ENCODE assay signal across 10 cellular contexts in the genomic region with DNA sequence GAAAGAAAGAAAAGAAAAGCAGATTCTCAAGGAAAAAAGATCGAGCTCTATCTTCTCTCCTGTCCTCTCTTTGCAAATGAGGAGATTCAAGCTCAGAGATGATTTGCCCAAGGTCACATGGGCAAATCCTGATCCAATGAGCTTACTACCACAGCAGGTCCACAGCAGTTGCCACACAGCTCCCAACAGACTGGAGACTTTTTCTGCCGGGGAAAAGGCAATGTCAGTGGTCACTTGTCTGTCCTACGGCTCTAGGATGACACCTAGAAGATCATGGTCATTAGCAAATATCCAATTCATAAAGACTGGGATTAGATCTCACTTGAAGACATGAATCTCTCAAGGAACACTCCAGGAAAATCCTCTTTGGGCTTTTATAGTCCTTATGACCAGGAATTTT. TPM values are rescaled to one million over a fixed set of nuclear protein-coding genes. Genes with fewer than 3 reads are reported as not detected.
DNase-seq lines count a peak whose midpoint lies in the region; ATAC-seq and TF ChIP-seq lines count a peak whose summit lies in the region.
"Had no signal": no experiment of that assay in that cellular context is flagged by ENCODE, and none has a peak within 500 bp of the region (broad histone marks: within the 10 kb centered on the region; RNA-seq: fewer than 3 reads in every experiment).

No MANE protein-coding gene starts in this region.

- peaks cover 7 to 8% of the 10 kb centered on the region in 2 donors for H3K4me1 Mint-ChIP-seq in natural killer cell treated with Interleukin-12 subunit alpha and Interleukin-12 subunit beta and Interleukin-15 and Interleukin-18, amount 100 ng/mL, for 72 hours (ENCODE audit: low read depth in 2 of 2)

- H3K9me3 Mint-ChIP-seq in natural killer cell treated with Interleukin-12 subunit alpha and Interleukin-12 subunit beta and Interleukin-15 and Interleukin-18, amount 100 ng/mL, for 72 hours, result peaks cover 2% of the 10 kb centered on the region

- no peak for TF ChIP-seq POLR2A in IMR-90 (IDR thresholded peaks at IDR 0.05; ENCODE audit: low read depth, low read length)

- no peak for TF ChIP-seq RAD21 in IMR-90 (IDR thresholded peaks at IDR 0.05; ENCODE audit: low read length)

- H4K5ac ChIP-seq in IMR-90 (ENCODE audit: low read depth, low read length), result no peak overlapping the region

- H3K27me3 Mint-ChIP-seq in natural killer cell treated with Interleukin-12 subunit alpha and Interleukin-12 subunit beta and Interleukin-15 and Interleukin-18, amount 100 ng/mL, for 72 hours, result peaks cover 2 to 7% of the 10 kb centered on the region in 2 donors

- H3K4me1 ChIP-seq in IMR-90 (ENCODE audit: control insufficient read depth, insufficient read depth, low read length), result peaks cover 6% of the 10 kb centered on the region

- peaks cover 3% of the 10 kb centered on the region; the same call in 1 of the 2 replicates for H3K9me1 ChIP-seq in IMR-90 (ENCODE audit: insufficient read depth, low read length)

- in situ Hi-C loops in IMR-90 (cut with MboI; ENCODE audit: low sequenced_read_pairs), result no loop called here

- H3K9ac ChIP-seq in IMR-90 (ENCODE audit: low read depth, low read length), result no peak overlapping the region

- no peak overlapping the region for H2AK5ac ChIP-seq in IMR-90 (ENCODE audit: low read depth, low read length)

- no peak overlapping the region for H2BK20ac ChIP-seq in IMR-90 (ENCODE audit: low read depth, low read length)

- no peak overlapping the region for H3K23ac ChIP-seq in IMR-90 (ENCODE audit: low read depth, low read length)

- H2AFZ ChIP-seq in IMR-90 (replicated peaks; ENCODE audit: low read length, poor library complexity), result no peak overlapping the region

- ATAC-seq in IMR-90 (ENCODE audit: low read depth) (no peak), GM18861 (IDR thresholded peaks at IDR 0.05; ENCODE audit: unreplicated experiment) (no peak)
- no peak for ATAC-seq in natural killer cell treated with Interleukin-12 subunit alpha and Interleukin-12 subunit beta and Interleukin-15 and Interleukin-18, amount 100 ng/mL, for 72 hours

- H3K18ac ChIP-seq in IMR-90 (ENCODE audit: low read depth, low read length), result no peak overlapping the region

- no peak overlapping the region for H2BK5ac ChIP-seq in IMR-90 (ENCODE audit: low read depth, low read length, poor library complexity, severe bottlenecking)

- no peak overlapping the region for H2AK9ac ChIP-seq in IMR-90 (replicated peaks; ENCODE audit: low read depth, low read length, poor library complexity)

- H3K36me3 ChIP-seq in IMR-90 (ENCODE audit: control insufficient read depth, insufficient read depth, low read length), result no peaks in the 10 kb centered on the region

- peaks cover 3% of the 10 kb centered on the region; the same call in 1 of the 2 replicates for H4K20me1 ChIP-seq in IMR-90 (ENCODE audit: insufficient read depth, low read length)

- no peak overlapping the region for H2BK15ac ChIP-seq in IMR-90 (ENCODE audit: low read depth, low read length)

- peak overlapping the region; percentile 47 for H3K4me3 Mint-ChIP-seq in natural killer cell treated with Interleukin-12 subunit alpha and Interleukin-12 subunit beta and Interleukin-15 and Interleukin-18, amount 100 ng/mL, for 72 hours

- H4K8ac ChIP-seq in IMR-90 (ENCODE audit: low read depth in 2 of 2, low read length in 2 of 2), result no peak overlapping the region

- H3K4ac ChIP-seq in IMR-90 (ENCODE audit: low read depth, low read length), result no peak overlapping the region

- DNase-seq in Ammon's horn (ENCODE audit: low spot score) (peak; percentile 93), IMR-90 (no peak), cerebellum (ENCODE audit: low spot score) (peak; percentile 74), GM19240 (ENCODE audit: insufficient read length, low spot score) (no peak), A172 (ENCODE audit: low spot score) (no peak), activated gamma-delta T cell treated with Interleukin-2 at 50 U/mL for 16 hours (no peak)
- DNase-seq in natural killer cell treated with Interleukin-12 subunit alpha and Interleukin-12 subunit beta and Interleukin-15 and Interleukin-18, amount 100 ng/mL, for 72 hours (ENCODE audit: low spot score), result no peak
- DNase-seq: RPMI8226 had no signal

- no peak overlapping the region for H3K4me2 ChIP-seq in IMR-90 (ENCODE audit: low read depth, low read length)

- H3K56ac ChIP-seq in IMR-90 (ENCODE audit: extremely low read depth, insufficient read depth, low read length), result no peak overlapping the region

- dilution Hi-C loops in IMR-90 (cut with HindIII; ENCODE audit: low sequenced_read_pairs, unreplicated experiment), result no loop called here

- intact Hi-C loops in IMR-90 (cut with micrococcal nuclease), result loop anchor here (5.0 kb wide), 1 partner anchor 60 kb away; the partner anchor contains the start of gene TTC7B

- CTCF ChIA-PET in IMR-90 (lab: Yijun Ruan, JAX), result interaction anchor here (0.8 to 2.9 kb wide), 6 partner anchors 11 to 456 kb away, joined by 3 to 18 read pairs (median 6); no protein-coding TSS in a partner anchor

- no peak for TF ChIP-seq CTCF in IMR-90 (conservative IDR thresholded peaks at IDR 0.05; ENCODE audit: low read depth, low read length)

- WGBS in IMR-90 (ENCODE audit: extremely low coverage in 2 of 2, insufficient read length in 1 of 2), 2 experiments, result 100% methylated on average over 1 of the region's 3 CpGs; no CpG with 5 or more reads in 1 of the 2 experiments

- no peak overlapping the region for H3K14ac ChIP-seq in IMR-90 (replicated peaks; ENCODE audit: low read depth, low read length)

- H3K9me3 ChIP-seq in IMR-90 (ENCODE audit: control insufficient read depth, insufficient read depth, low read length), result no peaks in the 10 kb centered on the region

- BruUV-seq in IMR-90 (replicated peaks; lab: Mats Ljungman, UMichigan), result no TSS peak

- H4K91ac ChIP-seq in IMR-90 (ENCODE audit: insufficient read depth, low read depth, low read length), result no peak overlapping the region

- no peaks in the 10 kb centered on the region for H3K27me3 ChIP-seq in IMR-90 (ENCODE audit: control insufficient read depth, insufficient read depth, low read length)

- POLR2A ChIA-PET in IMR-90 (lab: Charles Lee; ENCODE audit: unreplicated experiment), result no interaction called here

- H3K79me1 ChIP-seq in IMR-90 (ENCODE audit: low read depth in 1 of 2, low read length in 2 of 2), result peaks cover 9 to 22% of the 10 kb centered on the region in 2 experiments

- H2BK120ac ChIP-seq in IMR-90 (ENCODE audit: low read depth, low read length), result no peak overlapping the region

- H3K27ac ChIP-seq in IMR-90 (ENCODE audit: insufficient read depth, low read length), result no peak overlapping the region

- H3K27ac Mint-ChIP-seq in natural killer cell treated with Interleukin-12 subunit alpha and Interleukin-12 subunit beta and Interleukin-15 and Interleukin-18, amount 100 ng/mL, for 72 hours, result no peak overlapping the region

- H3K36me3 Mint-ChIP-seq in natural killer cell treated with Interleukin-12 subunit alpha and Interleukin-12 subunit beta and Interleukin-15 and Interleukin-18, amount 100 ng/mL, for 72 hours, result peaks cover 2% of the 10 kb centered on the region

- no peak overlapping the region for H3K4me3 ChIP-seq in IMR-90 (ENCODE audit: insufficient read depth, low read depth, low read length)
- H3K4me3 ChIP-seq: lung had no signal

TF ChIP-seq in IMR-90, 13 proteins besides CTCF, POLR2A, EP300 and RAD21:
- TF ChIP-seq MAFK (IDR thresholded peaks at IDR 0.05; ENCODE audit: low read depth, low read length), result no peak
- TF ChIP-seq, protein P1, sequence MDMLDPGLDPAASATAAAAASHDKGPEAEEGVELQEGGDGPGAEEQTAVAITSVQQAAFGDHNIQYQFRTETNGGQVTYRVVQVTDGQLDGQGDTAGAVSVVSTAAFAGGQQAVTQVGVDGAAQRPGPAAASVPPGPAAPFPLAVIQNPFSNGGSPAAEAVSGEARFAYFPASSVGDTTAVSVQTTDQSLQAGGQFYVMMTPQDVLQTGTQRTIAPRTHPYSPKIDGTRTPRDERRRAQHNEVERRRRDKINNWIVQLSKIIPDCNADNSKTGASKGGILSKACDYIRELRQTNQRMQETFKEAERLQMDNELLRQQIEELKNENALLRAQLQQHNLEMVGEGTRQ (IDR thresholded peaks at IDR 0.05; ENCODE audit: low read depth, low read length), result peak; percentile 47; the same call in 1 of the 2 replicates
TF ChIP-seq in IMR-90: peak in this region for 1.

RNA-seq across cellular contexts. Expression of gene TTC7B, which starts 58.8 kb away (rescaled TPM):
- total RNA-seq in IMR-90 (2012; rRNA removed), result 16.1 and 18.1 TPM in 2 replicates
- polyA plus RNA-seq in IMR-90 (2012; rRNA removed), result 35.3 and 42.6 TPM in 2 replicates
- polyA plus RNA-seq in IMR-90 (2012; cell fraction: cytosol; rRNA removed), result 26.9 and 28.3 TPM in 2 replicates
- 30.5 and 31.5 TPM in 2 replicates for polyA plus RNA-seq in IMR-90 (2012; cell fraction: nucleus; rRNA removed; ENCODE audit: low replicate concordance)
- total RNA-seq in cerebellum, result 26.3 TPM
- total RNA-seq in natural killer cell treated with Interleukin-12 subunit alpha and Interleukin-12 subunit beta and Interleukin-15 and Interleukin-18, amount 100 ng/mL, for 72 hours, result 10 to 100 TPM in 1 of 2 donors, 1 to 10 TPM in 1; 8.9 to 24.5 TPM
- 40.2 and 49.0 TPM in 2 replicates for total RNA-seq in A172 (2014; rRNA removed; shearing (Covaris generic))

Comparison
In these comparisons a context has a peak if more than half of its experiments do, and no peak if none do; other contexts are left out.
1. DNase-seq: peak in Ammon's horn (single experiment) and cerebellum (single experiment); none in IMR-90 (single experiment), natural killer cell treated with Interleukin-12 subunit alpha and Interleukin-12 subunit beta and Interleukin-15 and Interleukin-18, amount 100 ng/mL, for 72 hours (single experiment), GM19240 (single experiment), A172 (single experiment) and activated gamma-delta T cell treated with Interleukin-2 at 50 U/mL for 16 hours (single experiment).